Comparison of ENCODE assay signal across 8 cellular contexts in genomic region chr3:159260049-159260662, GRCh38.
DNase-seq lines count a peak whose midpoint lies in the region; ATAC-seq and TF ChIP-seq lines count a peak whose summit lies in the region.

No MANE protein-coding gene starts in this region.

- H3K27ac Mint-ChIP-seq in activated naive CD4-positive, alpha-beta T cell treated with anti-CD3 and anti-CD28 coated beads for 36 hours: no peak overlapping the region

- H3K4me1 ChIP-seq in heart right ventricle: no peaks in the 10 kb centered on the region
- no peaks in the 10 kb centered on the region for H3K4me1 ChIP-seq in sigmoid colon

- DNase-seq in Right ventricle myocardium inferior (ENCODE audit: missing footprints) (no peak), cardiac septum (ENCODE audit: low spot score) (no peak), NCI-H446 (lab: John Stamatoyannopoulos, UW) (peak; percentile 25 to 68), heart right ventricle (peak in 1 of 2 donors; percentile 30), sigmoid colon (no peak)
- peak; percentile 52 for DNase-seq in activated naive CD4-positive, alpha-beta T cell treated with anti-CD3 and anti-CD28 coated beads for 36 hours

- H3K36me3 Mint-ChIP-seq in activated naive CD4-positive, alpha-beta T cell treated with anti-CD3 and anti-CD28 coated beads for 36 hours (ENCODE audit: low read depth): no peaks in the 10 kb centered on the region

- H3K9me3 ChIP-seq in heart right ventricle: no peaks in the 10 kb centered on the region
- H3K9me3 ChIP-seq in sigmoid colon: no peaks in the 10 kb centered on the region

- H3K4me1 Mint-ChIP-seq in activated naive CD4-positive, alpha-beta T cell treated with anti-CD3 and anti-CD28 coated beads for 36 hours (ENCODE audit: low read depth): no peaks in the 10 kb centered on the region

- TF ChIP-seq CTCF in heart right ventricle (IDR thresholded peaks at IDR 0.05) (peak; percentile 37 to 82 (median 73)), sigmoid colon (IDR thresholded peaks at IDR 0.05) (peak; percentile 11 to 68 (median 54))

- CTCF ChIA-PET in activated naive CD4-positive, alpha-beta T cell treated with anti-CD3 and anti-CD28 coated beads for 36 hours (lab: Charles Lee): interaction anchor here (0.6 to 6.6 kb wide), 22 partner anchors 11 to 905 kb away, joined by 3 to 92 read pairs (median 3); partner anchors contain the start of genes GFM1 and MFSD1

- no peak for TF ChIP-seq POLR2A in sigmoid colon (IDR thresholded peaks at IDR 0.05)

- no peaks in the 10 kb centered on the region for H3K9me3 Mint-ChIP-seq in activated naive CD4-positive, alpha-beta T cell treated with anti-CD3 and anti-CD28 coated beads for 36 hours

- ATAC-seq in Right ventricle myocardium inferior (peak; percentile 59), HG02938 (IDR thresholded peaks at IDR 0.05; ENCODE audit: unreplicated experiment) (peak; percentile 60), heart right ventricle (peak in 4 of 8 donors; percentile 51 to 64 (median 58)), GM18909 (IDR thresholded peaks at IDR 0.05; ENCODE audit: poor library complexity, unreplicated experiment) (no peak)

- TF ChIP-seq EP300 in sigmoid colon (IDR thresholded peaks at IDR 0.05): no peak

- peaks cover 0 to 6% (median 0%) of the 10 kb centered on the region in 7 donors for H3K27me3 ChIP-seq in heart right ventricle
- H3K27me3 ChIP-seq in sigmoid colon: no peaks in the 10 kb centered on the region

- peaks cover 16% of the 10 kb centered on the region for H3K27me3 Mint-ChIP-seq in activated naive CD4-positive, alpha-beta T cell treated with anti-CD3 and anti-CD28 coated beads for 36 hours (ENCODE audit: low read depth)

- no peaks in the 10 kb centered on the region for H3K36me3 ChIP-seq in heart right ventricle
- no peaks in the 10 kb centered on the region for H3K36me3 ChIP-seq in sigmoid colon

- H3K4me3 ChIP-seq in heart right ventricle: no peak overlapping the region
- H3K4me3 ChIP-seq in sigmoid colon: no peak overlapping the region

- intact Hi-C loops in Right ventricle myocardium inferior (cut with DNase I) (loop anchor here (1.0 to 10.0 kb wide), 3 partner anchors 325 to 547 kb away; no protein-coding TSS in a partner anchor), cardiac septum (cut with DNase I) (loop anchor here (2.0 to 10.0 kb wide), 4 partner anchors 343 to 742 kb away; no protein-coding TSS in a partner anchor), heart right ventricle (cut with DNase I) (loop anchor here (1.0 to 10.0 kb wide), 15 partner anchors 325 to 747 kb away; no protein-coding TSS in a partner anchor), sigmoid colon (cut with DNase I) (loop anchor here (1.0 to 10.0 kb wide), 5 partner anchors 414 to 747 kb away; no protein-coding TSS in a partner anchor)
- intact Hi-C loops in activated naive CD4-positive, alpha-beta T cell treated with anti-CD3 and anti-CD28 coated beads for 36 hours (cut with micrococcal nuclease): loop anchor here (1.0 to 5.0 kb wide), 7 partner anchors 128 to 1227 kb away; no protein-coding TSS in a partner anchor

- no peak overlapping the region for H3K4me3 Mint-ChIP-seq in activated naive CD4-positive, alpha-beta T cell treated with anti-CD3 and anti-CD28 coated beads for 36 hours

- H3K27ac ChIP-seq in heart right ventricle: no peak overlapping the region
- no peak overlapping the region for H3K27ac ChIP-seq in sigmoid colon

- 20 to 24% methylated on average over 5 of the region's 5 CpGs for WGBS in heart right ventricle, 2 donors
- WGBS in sigmoid colon, 2 donors: 23 to 27% methylated on average over 5 of the region's 5 CpGs

Comparison
In these comparisons a context has a peak if more than half of its experiments do, and no peak if none do; other contexts are left out.
1. DNase-seq: peak in NCI-H446 (2 of 2) and activated naive CD4-positive, alpha-beta T cell treated with anti-CD3 and anti-CD28 coated beads for 36 hours (single experiment); none in Right ventricle myocardium inferior (single experiment), cardiac septum (single experiment) and sigmoid colon (single experiment).